ENCODE assay signal across 7 cellular contexts in the genomic region with DNA sequence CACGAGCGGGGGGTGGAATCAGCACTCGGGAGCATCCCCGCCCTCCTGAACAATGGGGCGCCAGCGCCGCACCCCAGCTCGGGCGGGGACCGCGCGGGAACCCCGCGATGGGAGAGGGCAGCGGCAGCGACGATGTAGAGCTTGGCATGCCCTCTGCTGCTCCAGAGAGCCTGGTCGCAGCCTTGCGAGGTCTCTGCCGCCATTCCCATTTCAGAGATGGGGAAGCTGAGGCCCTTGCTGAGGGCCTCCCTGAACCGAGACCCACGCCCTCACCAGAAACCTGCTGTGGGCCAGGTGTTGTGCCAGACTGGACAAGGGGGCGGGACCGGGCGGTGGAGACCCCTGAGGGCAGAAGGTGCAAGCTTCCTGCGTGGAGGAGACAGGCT.
A peak's percentile ranks its signal among the peaks of the same experiment; 100 is the strongest.
DNase-seq lines count a peak whose midpoint lies in the region; ATAC-seq and FAIRE-seq lines count a peak whose summit lies in the region.

No MANE protein-coding gene starts in this region.

- no peaks in the 10 kb centered on the region for H3K36me3 ChIP-seq in muscle layer of colon (ENCODE audit: insufficient read depth, low read length)

- peaks cover 39% of the 10 kb centered on the region for H3K4me1 Mint-ChIP-seq in central memory CD8-positive, alpha-beta T cell

- peak overlapping the region; percentile 84 to 88 for H3K4me3 ChIP-seq in muscle layer of colon (ENCODE audit: low read depth in 1 of 2, low read length in 2 of 2)

- peaks cover 18% of the 10 kb centered on the region for H3K4me1 ChIP-seq in muscle layer of colon (ENCODE audit: insufficient read depth, low read length)

- H3K4me3 Mint-ChIP-seq in central memory CD8-positive, alpha-beta T cell, result peak overlapping the region; percentile 94

- peak; percentile 6 for ATAC-seq in HG03439 (IDR thresholded peaks at IDR 0.05; ENCODE audit: unreplicated experiment)
- peak; percentile 43 for ATAC-seq in central memory CD8-positive, alpha-beta T cell (replicated peaks; ENCODE audit: extremely low read depth, poor library complexity, severe bottlenecking)

- peak; percentile 21 for FAIRE-seq in GM19239 (lab: Jason Lieb, UNC)

- H3K27ac ChIP-seq in muscle layer of colon (ENCODE audit: low read depth, low read length), result peak overlapping the region; percentile 85

- no peaks in the 10 kb centered on the region for H3K9me3 Mint-ChIP-seq in central memory CD8-positive, alpha-beta T cell

- H3K27me3 ChIP-seq in muscle layer of colon (ENCODE audit: control insufficient read depth in 1 of 2, insufficient read depth in 2 of 2, low read length in 2 of 2), result no peaks in the 10 kb centered on the region

- H3K9ac ChIP-seq in muscle layer of colon (ENCODE audit: low read length), result peak overlapping the region; percentile 41

- peak overlapping the region; percentile 55 for H3K27ac Mint-ChIP-seq in central memory CD8-positive, alpha-beta T cell (ENCODE audit: low read depth)

- peaks cover 7% of the 10 kb centered on the region for H3K36me3 Mint-ChIP-seq in central memory CD8-positive, alpha-beta T cell (ENCODE audit: insufficient read depth)

- no peaks in the 10 kb centered on the region for H3K27me3 Mint-ChIP-seq in central memory CD8-positive, alpha-beta T cell

- H3K9me3 ChIP-seq in muscle layer of colon (ENCODE audit: low read length), result no peaks in the 10 kb centered on the region

- DNase-seq in GM19239 (ENCODE audit: insufficient read length, low spot score), result no peak
- DNase-seq in central memory CD8-positive, alpha-beta T cell (ENCODE audit: low spot score in 2 of 2), result no peak
- no peak for DNase-seq in hepatic stellate cell (ENCODE audit: low spot score)
- no peak for DNase-seq in HuH-7.5 (ENCODE audit: low spot score)
- no peak for DNase-seq in NCI-H187 treated with DMSO at 0.1 percent for 48 hours (lab: John Stamatoyannopoulos, UW)
